In genomic region chrY:11293392-11293791, GRCh38 we compare ENCODE assay signal across 40 cellular contexts.
"Had no signal": no experiment of that assay in that cellular context is flagged by ENCODE, and none has a peak within 500 bp of the region (broad histone marks: within the 10 kb centered on the region; RNA-seq: fewer than 3 reads in every experiment).

No MANE protein-coding gene starts in this region.

- H3K4me3 Mint-ChIP-seq: activated naive CD4-positive, alpha-beta T cell treated with anti-CD3 and anti-CD28 coated beads for 36 hours; activated naive CD4-positive, alpha-beta T cell treated with anti-CD3 and anti-CD28 coated beads, Interleukin-2, amount 10 ng/mL, durations not matched to agents 7 days and 5 days; activated naive CD4-positive, alpha-beta T cell treated with anti-CD3 and anti-CD28 coated beads, Interleukin-2, amount 50 U/mL, for 24 hours; activated naive CD8-positive, alpha-beta T cell; activated naive CD8-positive, alpha-beta T cell treated with anti-CD3 and anti-CD28 coated beads for 36 hours; activated naive CD8-positive, alpha-beta T cell treated with anti-CD3 and anti-CD28 coated beads, Interleukin-2, amount 10 ng/mL, durations not matched to agents 7 days and 5 days; activated naive CD8-positive, alpha-beta T cell treated with anti-CD3 and anti-CD28 coated beads, Interleukin-2, amount 50 U/mL, for 24 hours; activated T-cell treated with anti-CD3 and anti-CD28 coated beads, Interleukin-2, amount 50 U/mL, for 24 hours; activated T-cell treated with anti-CD3 and anti-CD28 coated beads, Interleukin-2, amount 50 U/mL, for 4 hours; activated T-cell treated with anti-CD3 and anti-CD28 coated beads, Interleukin-2, amount 50 U/mL, for 72 hours; activated T-helper 1 cell treated with anti-CD3 and anti-CD28 coated beads, Interleukin-12 subunit alpha, Interleukin-12 subunit beta, Interleukin-2, Interleukin-4 antibody, amounts not matched to agents 30 ng/mL and 10 ng/mL and 1 ng/mL, durations not matched to agents 14 hours and 24 hours and 36 hours; activated T-helper 17 cell treated with anti-CD3 and anti-CD28 coated beads, Interleukin-2, amount 50 U/mL, for 72 hours; brain; central memory CD8-positive, alpha-beta T cell had no signal

- H3K4me1 Mint-ChIP-seq: activated naive CD4-positive, alpha-beta T cell treated with anti-CD3 and anti-CD28 coated beads, Interleukin-2, amount 10 ng/mL, durations not matched to agents 7 days and 5 days; activated naive CD4-positive, alpha-beta T cell treated with anti-CD3 and anti-CD28 coated beads, Interleukin-2, amount 50 U/mL, for 24 hours; activated naive CD8-positive, alpha-beta T cell treated with anti-CD3 and anti-CD28 coated beads for 36 hours; activated naive CD8-positive, alpha-beta T cell treated with anti-CD3 and anti-CD28 coated beads, Interleukin-2, amount 10 ng/mL, durations not matched to agents 7 days and 5 days; activated naive CD8-positive, alpha-beta T cell treated with anti-CD3 and anti-CD28 coated beads, Interleukin-2, amount 50 U/mL, for 24 hours; activated T-helper 17 cell treated with anti-CD3 and anti-CD28 coated beads, Interleukin-2, amount 50 U/mL, for 72 hours; brain; central memory CD8-positive, alpha-beta T cell had no signal

- H3K27ac ChIP-seq: adrenal gland, ascending aorta, body of pancreas, brain microvascular endothelial cell, breast epithelium, cardiac muscle cell had no signal

- ATAC-seq: activated naive CD4-positive, alpha-beta T cell treated with anti-CD3 and anti-CD28 coated beads, Interleukin-2, amount 50 U/mL, for 72 hours; activated naive CD8-positive, alpha-beta T cell treated with anti-CD3 and anti-CD28 coated beads, Interleukin-2, amount 50 U/mL, for 24 hours; activated T-cell treated with anti-CD3 and anti-CD28 coated beads, Interleukin-2, amount 50 U/mL, for 4 hours; activated T-cell treated with anti-CD3 and anti-CD28 coated beads, Interleukin-2, amount 50 U/mL, for 72 hours; activated T-helper 17 cell treated with anti-CD3 and anti-CD28 coated beads, Interleukin-2, amount 50 U/mL, for 72 hours; body of pancreas had no signal

- H3K36me3 ChIP-seq: adrenal gland, ascending aorta, brain microvascular endothelial cell, breast epithelium, cardiac muscle cell had no signal

- H3K27me3 ChIP-seq: adrenal gland, ascending aorta, body of pancreas, brain microvascular endothelial cell, breast epithelium, cardiac muscle cell had no signal

- H3K4me1 ChIP-seq: adrenal gland, ascending aorta, body of pancreas, breast epithelium had no signal

- H3K9me3 ChIP-seq: adrenal gland, ascending aorta, body of pancreas, breast epithelium had no signal

- H3K27ac Mint-ChIP-seq: activated naive CD4-positive, alpha-beta T cell treated with anti-CD3 and anti-CD28 coated beads for 36 hours; activated naive CD4-positive, alpha-beta T cell treated with anti-CD3 and anti-CD28 coated beads, Interleukin-2, amount 10 ng/mL, durations not matched to agents 7 days and 5 days; activated naive CD4-positive, alpha-beta T cell treated with anti-CD3 and anti-CD28 coated beads, Interleukin-2, amount 50 U/mL, for 24 hours; activated naive CD4-positive, alpha-beta T cell treated with anti-CD3 and anti-CD28 coated beads, Interleukin-2, amount 50 U/mL, for 72 hours; activated naive CD8-positive, alpha-beta T cell; activated naive CD8-positive, alpha-beta T cell treated with anti-CD3 and anti-CD28 coated beads for 36 hours; activated naive CD8-positive, alpha-beta T cell treated with anti-CD3 and anti-CD28 coated beads, Interleukin-2, amount 10 ng/mL, durations not matched to agents 7 days and 5 days; activated naive CD8-positive, alpha-beta T cell treated with anti-CD3 and anti-CD28 coated beads, Interleukin-2, amount 50 U/mL, for 24 hours; activated T-cell treated with anti-CD3 and anti-CD28 coated beads, Interleukin-2, amount 50 U/mL, for 24 hours; activated T-cell treated with anti-CD3 and anti-CD28 coated beads, Interleukin-2, amount 50 U/mL, for 72 hours; activated T-helper 1 cell treated with anti-CD3 and anti-CD28 coated beads, Interleukin-12 subunit alpha, Interleukin-12 subunit beta, Interleukin-2, Interleukin-4 antibody, amounts not matched to agents 30 ng/mL and 10 ng/mL and 1 ng/mL, durations not matched to agents 14 hours and 24 hours and 36 hours; activated T-helper 17 cell treated with anti-CD3 and anti-CD28 coated beads, Interleukin-2, amount 50 U/mL, for 72 hours; activated T-helper 2 cell treated with anti-CD3 and anti-CD28 coated beads, Interferon-gamma antibody, Interleukin-2, Interleukin-4, amounts not matched to agents 10 μg/mL and 5 μg/mL and 100 μg/mL, durations not matched to agents 14 hours and 24 hours and 36 hours; brain had no signal

- H3K9me3 Mint-ChIP-seq: activated naive CD4-positive, alpha-beta T cell treated with anti-CD3 and anti-CD28 coated beads, Interleukin-2, amount 50 U/mL, for 24 hours; activated naive CD4-positive, alpha-beta T cell treated with anti-CD3 and anti-CD28 coated beads, Interleukin-2, amount 50 U/mL, for 72 hours; activated T-helper 1 cell treated with anti-CD3 and anti-CD28 coated beads, Interleukin-12 subunit alpha, Interleukin-12 subunit beta, Interleukin-2, Interleukin-4 antibody, amounts not matched to agents 30 ng/mL and 10 ng/mL and 1 ng/mL, durations not matched to agents 14 hours and 24 hours and 36 hours; activated T-helper 17 cell treated with anti-CD3 and anti-CD28 coated beads, Interleukin-2, amount 50 U/mL, for 72 hours; central memory CD8-positive, alpha-beta T cell had no signal

- DNase-seq: activated effector memory CD4-positive, alpha-beta T cell treated with anti-CD3 and anti-CD28 coated beads, Interleukin-2, amount 50 U/mL, for 16 hours; activated effector memory CD4-positive, alpha-beta T cell treated with Interleukin-2 at 50 U/mL for 16 hours; activated gamma-delta T cell; activated gamma-delta T cell treated with Interleukin-2 at 50 U/mL for 16 hours; activated naive CD4-positive, alpha-beta T cell; activated naive CD4-positive, alpha-beta T cell treated with anti-CD3 and anti-CD28 coated beads for 36 hours; activated naive CD4-positive, alpha-beta T cell treated with anti-CD3 and anti-CD28 coated beads, Interleukin-2, amount 10 ng/mL, durations not matched to agents 7 days and 5 days; activated naive CD4-positive, alpha-beta T cell treated with anti-CD3 and anti-CD28 coated beads, Interleukin-2, amount 50 U/mL, for 16 hours; activated naive CD4-positive, alpha-beta T cell treated with Interleukin-2 at 50 U/mL for 16 hours; activated naive CD8-positive, alpha-beta T cell treated with anti-CD3 and anti-CD28 coated beads for 36 hours; activated naive CD8-positive, alpha-beta T cell treated with anti-CD3 and anti-CD28 coated beads, Interleukin-2, amount 10 ng/mL, durations not matched to agents 7 days and 5 days; activated naive CD8-positive, alpha-beta T cell treated with anti-CD3 and anti-CD28 coated beads, Interleukin-2, amount 50 U/mL, for 24 hours; activated T-cell treated with anti-CD3 and anti-CD28 coated beads, Interleukin-2, amount 50 U/mL, for 1 hour; activated T-cell treated with anti-CD3 and anti-CD28 coated beads, Interleukin-2, amount 50 U/mL, for 24 hours; activated T-cell treated with anti-CD3 and anti-CD28 coated beads, Interleukin-2, amount 50 U/mL, for 4 hours; activated T-cell treated with anti-CD3 and anti-CD28 coated beads, Interleukin-2, amount 50 U/mL, for 48 hours; activated T-cell treated with anti-CD3 and anti-CD28 coated beads, Interleukin-2, amount 50 U/mL, for 72 hours; adrenal gland; amniotic stem cell; amygdala; anterior cingulate cortex; aorta; body of pancreas; brain microvascular endothelial cell; caudate nucleus; central memory CD4-positive, alpha-beta T cell; cerebellar nuclear complex had no signal

- H3K36me3 Mint-ChIP-seq: activated naive CD4-positive, alpha-beta T cell treated with anti-CD3 and anti-CD28 coated beads, Interleukin-2, amount 10 ng/mL, durations not matched to agents 7 days and 5 days; activated naive CD4-positive, alpha-beta T cell treated with anti-CD3 and anti-CD28 coated beads, Interleukin-2, amount 50 U/mL, for 24 hours; activated naive CD4-positive, alpha-beta T cell treated with anti-CD3 and anti-CD28 coated beads, Interleukin-2, amount 50 U/mL, for 72 hours; activated naive CD8-positive, alpha-beta T cell; activated naive CD8-positive, alpha-beta T cell treated with anti-CD3 and anti-CD28 coated beads for 36 hours; activated naive CD8-positive, alpha-beta T cell treated with anti-CD3 and anti-CD28 coated beads, Interleukin-2, amount 10 ng/mL, durations not matched to agents 7 days and 5 days; brain had no signal

- H3K4me3 ChIP-seq: adrenal gland, ascending aorta, body of pancreas, breast epithelium, cardiac muscle cell had no signal

- FAIRE-seq: astrocyte, bronchial epithelial cell had no signal

- H3K27me3 Mint-ChIP-seq: activated naive CD4-positive, alpha-beta T cell treated with anti-CD3 and anti-CD28 coated beads, Interleukin-2, amount 10 ng/mL, durations not matched to agents 7 days and 5 days; activated naive CD4-positive, alpha-beta T cell treated with anti-CD3 and anti-CD28 coated beads, Interleukin-2, amount 50 U/mL, for 24 hours; activated naive CD8-positive, alpha-beta T cell; activated naive CD8-positive, alpha-beta T cell treated with anti-CD3 and anti-CD28 coated beads for 36 hours; activated naive CD8-positive, alpha-beta T cell treated with anti-CD3 and anti-CD28 coated beads, Interleukin-2, amount 10 ng/mL, durations not matched to agents 7 days and 5 days; activated naive CD8-positive, alpha-beta T cell treated with anti-CD3 and anti-CD28 coated beads, Interleukin-2, amount 50 U/mL, for 24 hours; activated T-cell treated with anti-CD3 and anti-CD28 coated beads, Interleukin-2, amount 50 U/mL, for 24 hours; activated T-helper 17 cell treated with anti-CD3 and anti-CD28 coated beads, Interleukin-2, amount 50 U/mL, for 72 hours; brain; central memory CD8-positive, alpha-beta T cell had no signal
